Comparison of ENCODE assay signal across 9 cellular contexts in genomic region chr4:107863850-107864371, GRCh38. TPM values are rescaled to one million over a fixed set of nuclear protein-coding genes. Genes with fewer than 3 reads are reported as not detected.
A peak's percentile ranks its signal among the peaks of the same experiment; 100 is the strongest.
DNase-seq lines count a peak whose midpoint lies in the region; ATAC-seq lines count a peak whose summit lies in the region.
"Had no signal": no experiment of that assay in that cellular context is flagged by ENCODE, and none has a peak within 500 bp of the region (broad histone marks: within the 10 kb centered on the region; RNA-seq: fewer than 3 reads in every experiment).

No MANE protein-coding gene starts in this region.

- no peak overlapping the region for H3K27ac Mint-ChIP-seq in naive thymus-derived CD4-positive, alpha-beta T cell

- no peaks in the 10 kb centered on the region for H3K36me3 ChIP-seq in naive thymus-derived CD4-positive, alpha-beta T cell (ENCODE audit: control insufficient read depth in 2 of 3, insufficient read depth in 3 of 3, low read length in 3 of 3)

- no peak overlapping the region for H3K4me3 ChIP-seq in naive thymus-derived CD4-positive, alpha-beta T cell (ENCODE audit: low read length)

- no peak overlapping the region for H3K4me3 Mint-ChIP-seq in naive thymus-derived CD4-positive, alpha-beta T cell

- POLR2A ChIA-PET in naive thymus-derived CD4-positive, alpha-beta T cell (lab: Charles Lee), result no interaction called here

- H3K9me3 ChIP-seq in naive thymus-derived CD4-positive, alpha-beta T cell (ENCODE audit: control insufficient read depth in 2 of 3, low read length in 3 of 3), result no peaks in the 10 kb centered on the region

- peaks cover 4 to 42% (median 9%) of the 10 kb centered on the region in 5 donors for H3K27me3 Mint-ChIP-seq in naive thymus-derived CD4-positive, alpha-beta T cell

- H3K4me1 ChIP-seq in naive thymus-derived CD4-positive, alpha-beta T cell (ENCODE audit: control insufficient read depth in 2 of 2, insufficient read depth in 2 of 2, low read length in 2 of 2), result no peaks in the 10 kb centered on the region

- CTCF ChIA-PET in naive thymus-derived CD4-positive, alpha-beta T cell (lab: Charles Lee), result no interaction called here

- ATAC-seq in naive thymus-derived CD4-positive, alpha-beta T cell, result no peak
- ATAC-seq in HG02970 (IDR thresholded peaks at IDR 0.05; ENCODE audit: low FRiP score, unreplicated experiment), result no peak
- ATAC-seq in GM18867 (IDR thresholded peaks at IDR 0.05; ENCODE audit: unreplicated experiment), result no peak
- no peak for ATAC-seq in GM21360 (IDR thresholded peaks at IDR 0.05; ENCODE audit: unreplicated experiment)

- no peak overlapping the region for H3K27ac ChIP-seq in naive thymus-derived CD4-positive, alpha-beta T cell (ENCODE audit: low read depth, low read length)

- no peaks in the 10 kb centered on the region for H3K27me3 ChIP-seq in naive thymus-derived CD4-positive, alpha-beta T cell (ENCODE audit: control insufficient read depth in 2 of 2, insufficient read depth in 2 of 2, low read length in 2 of 2)

- peak; percentile 41 for DNase-seq in Caki2 (ENCODE audit: low read depth)
- peak; percentile 58 for DNase-seq in HS-27A (ENCODE audit: low read depth)
- DNase-seq in dermis blood vessel endothelial cell, result peak; percentile 80
- peak; percentile 63 for DNase-seq in myocyte (ENCODE audit: low read depth)
- no peak for DNase-seq in naive thymus-derived CD4-positive, alpha-beta T cell

- H3K4me1 Mint-ChIP-seq in naive thymus-derived CD4-positive, alpha-beta T cell, result peaks cover 0 to 9% (median 0%) of the 10 kb centered on the region in 7 donors

- H3K36me3 Mint-ChIP-seq in naive thymus-derived CD4-positive, alpha-beta T cell, result no peaks in the 10 kb centered on the region

- intact Hi-C loops in naive thymus-derived CD4-positive, alpha-beta T cell (cut with micrococcal nuclease), result no loop called here

- H3K9me3 Mint-ChIP-seq in naive thymus-derived CD4-positive, alpha-beta T cell, result no peaks in the 10 kb centered on the region

- in situ Hi-C loops in Caki2 (cut with HindIII; ENCODE audit: low pct_unique_long_range_greater_than_20kb, low sequenced_read_pairs), result no loop called here

RNA-seq across cellular contexts. Expression of gene SGMS2, which starts 39.2 kb away (rescaled TPM):
- 9.3 and 47.4 TPM in 2 replicates for total RNA-seq in Caki2 (2014; rRNA removed; shearing (Covaris generic); ENCODE audit: low replicate concordance)
- total RNA-seq in dermis blood vessel endothelial cell (66.9 and 106 TPM in 2 replicates), myocyte (76.4 and 103 TPM in 2 replicates)
- polyA plus RNA-seq in myocyte (2012), result 14.9 TPM
- total RNA-seq in naive thymus-derived CD4-positive, alpha-beta T cell, result 1 to 10 TPM in 1 of 5 experiments, under 1 TPM in 2, not detected in 2; 0.24 to 3.5 (median 0.36) TPM
- polyA plus RNA-seq in naive thymus-derived CD4-positive, alpha-beta T cell, result not detected
- total RNA-seq: OCI-LY7 had no signal

Comparison
In these comparisons a context has a peak if more than half of its experiments do, and no peak if none do; other contexts are left out.
1. DNase-seq: peak in Caki2 (single experiment), HS-27A (single experiment), dermis blood vessel endothelial cell (single experiment) and myocyte (single experiment); none in naive thymus-derived CD4-positive, alpha-beta T cell (0 of 9).